Comparison of ENCODE assay signal across 15 cellular contexts in genomic region chr14:104464907-104465306, GRCh38.
DNase-seq lines count a peak whose midpoint lies in the region; ATAC-seq and TF ChIP-seq lines count a peak whose summit lies in the region.
"Had no signal": no experiment of that assay in that cellular context is flagged by ENCODE, and none has a peak within 500 bp of the region (broad histone marks: within the 10 kb centered on the region; RNA-seq: fewer than 3 reads in every experiment).

No MANE protein-coding gene starts in this region.

- DNase-seq in ecto neural progenitor cell (ENCODE audit: low spot score) (peak; percentile 30), esophagus muscularis mucosa (ENCODE audit: extremely low spot score) (peak; percentile 77), lung (ENCODE audit: low spot score) (peak; percentile 22), stomach (peak; percentile 52), NCI-H1092 treated with DMSO at 0.1 percent for 48 hours (lab: John Stamatoyannopoulos, UW) (no peak)
- DNase-seq: ACHN; Caco-2; CD4-positive, alpha-beta T cell; GOT3; H7; HFFc6 had no signal

- no peak for TF ChIP-seq EP300 in esophagus muscularis mucosa (IDR thresholded peaks at IDR 0.05)
- TF ChIP-seq EP300 in stomach (IDR thresholded peaks at IDR 0.05) = no peak

- no peak for ATAC-seq in lung (ENCODE audit: insufficient read depth, low FRiP score)
- no peak for ATAC-seq in HG03175 (IDR thresholded peaks at IDR 0.05; ENCODE audit: unreplicated experiment)
- ATAC-seq in HG02870 (IDR thresholded peaks at IDR 0.05; ENCODE audit: unreplicated experiment) = no peak
- ATAC-seq: HCT116 had no signal

- H3K4me3 ChIP-seq in esophagus muscularis mucosa (no peak overlapping the region), lung (no peak overlapping the region), stomach (no peak overlapping the region)

- TF ChIP-seq CTCF in esophagus muscularis mucosa (IDR thresholded peaks at IDR 0.05) (no peak), lung (IDR thresholded peaks at IDR 0.05; ENCODE audit: control extremely low read depth, extremely low read depth) (no peak), stomach (IDR thresholded peaks at IDR 0.05) (no peak)

- H3K27me3 ChIP-seq in esophagus muscularis mucosa (peaks cover 4 to 73% (median 9%) of the 10 kb centered on the region in 4 donors), lung (ENCODE audit: control insufficient read depth, insufficient read depth) (peaks cover 4% of the 10 kb centered on the region), stomach (peaks cover 5 to 68% (median 25%) of the 10 kb centered on the region in 3 donors)

- H3K9me3 ChIP-seq in esophagus muscularis mucosa (no peaks in the 10 kb centered on the region), lung (ENCODE audit: control insufficient read depth in 2 of 2, insufficient read depth in 1 of 2, low read length in 1 of 2) (peaks cover 0 to 18% of the 10 kb centered on the region in 2 donors), stomach (no peaks in the 10 kb centered on the region)
- H3K9me3 ChIP-seq: Caco-2 had no signal

- TF ChIP-seq POLR2A in esophagus muscularis mucosa (IDR thresholded peaks at IDR 0.05; ENCODE audit: low read depth) = no peak
- no peak for TF ChIP-seq POLR2A in stomach (IDR thresholded peaks at IDR 0.05)

- WGBS in esophagus muscularis mucosa = 86% methylated on average over 6 of the region's 6 CpGs
- WGBS in lung, 2 donors = 88 to 92% methylated on average over 6 of the region's 6 CpGs
- WGBS in stomach, 5 donors = 51 to 77% (median 58%) methylated on average over 2 to 6 of the region's 6 CpGs

- H3K36me3 ChIP-seq in esophagus muscularis mucosa (no peaks in the 10 kb centered on the region), lung (ENCODE audit: control insufficient read depth in 2 of 2, insufficient read depth in 2 of 2, low read length in 2 of 2) (no peaks in the 10 kb centered on the region), stomach (no peaks in the 10 kb centered on the region)

- peaks cover 7 to 25% (median 22%) of the 10 kb centered on the region in 4 donors for H3K4me1 ChIP-seq in esophagus muscularis mucosa
- peaks cover 0 to 8% of the 10 kb centered on the region in 2 donors for H3K4me1 ChIP-seq in lung (ENCODE audit: control insufficient read depth in 2 of 2, insufficient read depth in 2 of 2, low read length in 2 of 2)
- H3K4me1 ChIP-seq in stomach = peaks cover 6 to 16% (median 14%) of the 10 kb centered on the region in 4 donors
- H3K4me1 ChIP-seq: Caco-2 had no signal

- no peak overlapping the region for H3K27ac ChIP-seq in esophagus muscularis mucosa (replicated peaks in 1 of 4)
- no peak overlapping the region for H3K27ac ChIP-seq in lung (ENCODE audit: low read depth in 1 of 2, low read length in 1 of 2)
- no peak overlapping the region for H3K27ac ChIP-seq in stomach
- H3K27ac ChIP-seq: C4-2B had no signal

- intact Hi-C loops in esophagus muscularis mucosa (cut with DNase I) (no loop called here), stomach (cut with DNase I; ENCODE audit: low total_unique reads) (no loop called here)
